In the genomic region with DNA sequence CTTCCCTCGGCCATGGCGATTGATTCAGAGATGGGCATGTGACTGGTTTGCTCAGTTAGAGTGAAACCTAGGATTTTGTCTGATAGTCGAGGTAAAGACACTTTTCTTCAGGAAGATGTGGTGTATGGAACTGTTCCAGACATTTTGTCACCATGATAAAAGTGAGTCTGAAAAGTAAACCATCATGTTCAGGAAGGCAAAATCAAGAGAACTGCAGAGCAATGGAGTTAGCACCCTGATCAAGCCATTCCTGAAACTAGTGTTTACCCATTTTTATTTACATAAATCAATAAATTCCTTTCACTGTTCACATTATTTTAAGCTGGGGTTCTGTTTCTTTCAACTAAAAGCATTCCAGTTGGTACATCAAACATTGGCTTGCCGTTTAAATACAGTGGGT, we compare ENCODE assay signal across 5 cellular contexts. TPM values are rescaled to one million over a fixed set of nuclear protein-coding genes. Genes with fewer than 3 reads are reported as not detected.
"Had no signal": no experiment of that assay in that cellular context is flagged by ENCODE, and none has a peak within 500 bp of the region (broad histone marks: within the 10 kb centered on the region; RNA-seq: fewer than 3 reads in every experiment).

No MANE protein-coding gene starts in this region.

RNA-seq across cellular contexts. Expression of a gene that starts 53.8 kb away (rescaled TPM):
- total RNA-seq: HT-29, HT1080, IMR-90, K562 had no signal
- polyA plus RNA-seq: IgD-negative memory B cell, IMR-90, K562 had no signal
